In genomic region chr1:241926141-241926540, GRCh38 we compare ENCODE assay signal across 17 cellular contexts. TPM values are rescaled to one million over a fixed set of nuclear protein-coding genes. Genes with fewer than 3 reads are reported as not detected.
DNase-seq lines count a peak whose midpoint lies in the region; TF ChIP-seq lines count a peak whose summit lies in the region.
"Had no signal": no experiment of that assay in that cellular context is flagged by ENCODE, and none has a peak within 500 bp of the region (broad histone marks: within the 10 kb centered on the region; RNA-seq: fewer than 3 reads in every experiment).

No MANE protein-coding gene starts in this region.

- intact Hi-C loops in sigmoid colon (cut with DNase I): no loop called here

- no peak overlapping the region for H3K4me3 ChIP-seq in sigmoid colon
- H3K4me3 ChIP-seq: BLaER1, GM12878 had no signal

- TF ChIP-seq POLR2A in sigmoid colon (IDR thresholded peaks at IDR 0.05): no peak

- WGBS in sigmoid colon, 2 donors: 70 to 73% methylated on average over 5 of the region's 5 CpGs

- DNase-seq in Daoy (ENCODE audit: low read depth): peak; percentile 11
- DNase-seq in dermis blood vessel endothelial cell: peak; percentile 43
- peak; percentile 55 for DNase-seq in glomerular endothelial cell (ENCODE audit: extremely low read depth, low read depth, low spot score)
- peak; percentile 29 for DNase-seq in sigmoid colon
- no peak for DNase-seq in NCI-H345 treated with DMSO at 0.1 percent for 48 hours (lab: John Stamatoyannopoulos, UW; ENCODE audit: unreplicated experiment)
- DNase-seq in NCI-H1092 (lab: John Stamatoyannopoulos, UW): no peak
- DNase-seq in HCEC 1CT: no peak
- DNase-seq: 8988T; CD4-positive, alpha-beta memory T cell; DMS153; DMS79 had no signal

- no peaks in the 10 kb centered on the region for H3K9me3 ChIP-seq in sigmoid colon
- H3K9me3 ChIP-seq: BLaER1 had no signal

- no peak for TF ChIP-seq EP300 in sigmoid colon (IDR thresholded peaks at IDR 0.05)

- no peaks in the 10 kb centered on the region for H3K27me3 ChIP-seq in sigmoid colon
- H3K27me3 ChIP-seq: BLaER1 had no signal

- H3K27ac ChIP-seq in sigmoid colon: no peak overlapping the region
- H3K27ac ChIP-seq: BLaER1 had no signal

- no peaks in the 10 kb centered on the region for H3K4me1 ChIP-seq in sigmoid colon
- H3K4me1 ChIP-seq: BLaER1 had no signal

- no peak for TF ChIP-seq CTCF in sigmoid colon (IDR thresholded peaks at IDR 0.05)

- H3K36me3 ChIP-seq in sigmoid colon: no peaks in the 10 kb centered on the region
- H3K36me3 ChIP-seq: BLaER1 had no signal

RNA-seq across cellular contexts. Expression of gene BECN2, which starts 31.4 kb away (rescaled TPM):
- total RNA-seq in Daoy (2014; rRNA removed; shearing (Covaris generic)): not detected in 2 replicates
- not detected in 2 replicates for total RNA-seq in dermis blood vessel endothelial cell
- total RNA-seq in glomerular endothelial cell: not detected in 2 replicates
- total RNA-seq in sigmoid colon: not detected
- not detected for polyA plus RNA-seq in sigmoid colon
- total RNA-seq: A673; CD4-positive, alpha-beta memory T cell; GM12878; H4 had no signal
- polyA plus RNA-seq: AG04450; CD14-positive monocyte; CD4-positive, alpha-beta memory T cell; GM12878 had no signal

Comparison
In these comparisons a context has a peak if more than half of its experiments do, and no peak if none do; other contexts are left out.
1. DNase-seq: peak in Daoy (single experiment), dermis blood vessel endothelial cell (single experiment), glomerular endothelial cell (single experiment) and sigmoid colon (single experiment); none in NCI-H345 treated with DMSO at 0.1 percent for 48 hours (single experiment), NCI-H1092 (single experiment) and HCEC 1CT (single experiment).